ENCODE assay signal across 30 cellular contexts in the genomic region with DNA sequence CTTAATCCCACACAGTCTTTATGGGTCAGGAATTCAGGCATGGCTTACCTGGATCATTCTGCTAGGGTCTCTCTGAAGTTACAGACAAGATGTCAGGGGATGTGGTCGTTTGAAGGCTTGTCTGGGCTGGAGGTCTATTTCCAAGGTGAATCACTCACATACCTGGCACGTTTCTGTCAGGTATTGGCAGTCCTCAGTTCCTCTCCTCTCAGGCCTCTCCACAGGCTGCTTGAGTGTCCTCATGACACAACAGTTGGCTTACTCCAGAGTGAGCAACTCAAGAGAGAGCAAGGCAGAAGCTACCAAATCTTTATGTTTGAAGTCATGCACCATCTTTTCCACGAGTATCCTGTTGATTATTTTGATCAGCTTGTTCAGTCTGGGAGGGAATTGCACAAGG.
"Had no signal": no experiment of that assay in that cellular context is flagged by ENCODE, and none has a peak within 500 bp of the region (broad histone marks: within the 10 kb centered on the region; RNA-seq: fewer than 3 reads in every experiment).

No MANE protein-coding gene starts in this region.

- DNase-seq: activated CD4-positive, alpha-beta T cell treated with anti-CD3 and anti-CD28 coated beads for 36 hours; activated CD4-positive, CD25-positive, alpha-beta regulatory T cell; activated CD8-positive, alpha-beta memory T cell treated with anti-CD3 and anti-CD28 coated beads, Interleukin-2, amount 10 ng/mL, durations not matched to agents 7 days and 5 days; activated CD8-positive, alpha-beta T cell treated with anti-CD3 and anti-CD28 coated beads, Interleukin-2, amount 10 ng/mL, durations not matched to agents 7 days and 5 days; activated naive CD8-positive, alpha-beta T cell treated with anti-CD3 and anti-CD28 coated beads, Interleukin-2, amount 50 U/mL, for 24 hours; activated T-cell treated with anti-CD3 and anti-CD28 coated beads, Interleukin-2, amount 50 U/mL, for 48 hours; amygdala; dermis blood vessel endothelial cell; effector CD4-positive, alpha-beta T cell; erythroblast; head of caudate nucleus; hippocampal formation; immature natural killer cell; left ventricle myocardium inferior; naive B cell; nephron progenitor cell; retina; stimulated activated CD4-positive, alpha-beta T cell treated with anti-CD3 and anti-CD28 coated beads, Interleukin-12 subunit alpha, Interleukin-12 subunit beta, amount 100 ng/mL, for 4 hours; stimulated activated CD4-positive, alpha-beta T cell treated with anti-CD3 and anti-CD28 coated beads, Interleukin-4, amount 100 ng/mL, for 24 hours had no signal

- H3K4me1 ChIP-seq: left ventricle myocardium inferior, upper lobe of left lung had no signal

- ATAC-seq: activated CD4-positive, alpha-beta T cell treated with anti-CD3 and anti-CD28 coated beads for 36 hours; activated CD8-positive, alpha-beta memory T cell treated with anti-CD3 and anti-CD28 coated beads, Interleukin-2, amount 10 ng/mL, durations not matched to agents 7 days and 5 days; activated CD8-positive, alpha-beta T cell treated with anti-CD3 and anti-CD28 coated beads, Interleukin-2, amount 10 ng/mL, durations not matched to agents 7 days and 5 days; activated naive CD8-positive, alpha-beta T cell treated with anti-CD3 and anti-CD28 coated beads, Interleukin-2, amount 50 U/mL, for 24 hours; sciatic nerve; stimulated activated effector memory CD8-positive, alpha-beta T cell treated with anti-CD3 and anti-CD28 coated beads, Interleukin-12 subunit alpha, Interleukin-12 subunit beta, amount 100 ng/mL, for 72 hours had no signal

- H3K27ac ChIP-seq: left ventricle myocardium inferior, neutrophil, skin epidermis, thoracic aorta, upper lobe of left lung had no signal

- H3K9me3 ChIP-seq: left ventricle myocardium inferior, neutrophil, thoracic aorta, upper lobe of left lung had no signal

- H3K27me3 Mint-ChIP-seq: activated CD4-positive, alpha-beta T cell treated with anti-CD3 and anti-CD28 coated beads for 36 hours; activated CD8-positive, alpha-beta memory T cell treated with anti-CD3 and anti-CD28 coated beads, Interleukin-2, amount 10 ng/mL, durations not matched to agents 7 days and 5 days; activated naive CD4-positive, alpha-beta T cell treated with anti-CD3 and anti-CD28 coated beads, Interleukin-2, amount 50 U/mL, for 24 hours; activated naive CD8-positive, alpha-beta T cell treated with anti-CD3 and anti-CD28 coated beads, Interleukin-2, amount 50 U/mL, for 24 hours; naive B cell; stimulated activated naive CD8-positive, alpha-beta T cell treated with anti-CD3 and anti-CD28 coated beads, Interleukin-15, Interleukin-2, amounts not matched to agents 100 ng/mL and 50 ng/mL, for 24 hours had no signal

- H3K4me3 Mint-ChIP-seq: activated CD4-positive, alpha-beta T cell treated with anti-CD3 and anti-CD28 coated beads for 36 hours; activated CD8-positive, alpha-beta memory T cell treated with anti-CD3 and anti-CD28 coated beads, Interleukin-2, amount 10 ng/mL, durations not matched to agents 7 days and 5 days; activated CD8-positive, alpha-beta T cell treated with anti-CD3 and anti-CD28 coated beads, Interleukin-2, amount 10 ng/mL, durations not matched to agents 7 days and 5 days; activated naive CD4-positive, alpha-beta T cell treated with anti-CD3 and anti-CD28 coated beads, Interleukin-2, amount 50 U/mL, for 24 hours; activated naive CD8-positive, alpha-beta T cell treated with anti-CD3 and anti-CD28 coated beads, Interleukin-2, amount 50 U/mL, for 24 hours; immature natural killer cell; mesothelial cell of epicardium; naive B cell; nephron progenitor cell; stimulated activated effector memory CD8-positive, alpha-beta T cell treated with anti-CD3 and anti-CD28 coated beads, Interleukin-12 subunit alpha, Interleukin-12 subunit beta, amount 100 ng/mL, for 72 hours; stimulated activated naive CD8-positive, alpha-beta T cell treated with anti-CD3 and anti-CD28 coated beads, Interleukin-15, Interleukin-2, amounts not matched to agents 100 ng/mL and 50 ng/mL, for 24 hours had no signal

- H3K27me3 ChIP-seq: neutrophil, upper lobe of left lung had no signal

- H3K4me3 ChIP-seq: left ventricle myocardium inferior, skin epidermis, thoracic aorta, upper lobe of left lung had no signal

- H3K4me1 Mint-ChIP-seq: activated CD4-positive, alpha-beta T cell treated with anti-CD3 and anti-CD28 coated beads for 36 hours; activated CD8-positive, alpha-beta memory T cell treated with anti-CD3 and anti-CD28 coated beads, Interleukin-2, amount 10 ng/mL, durations not matched to agents 7 days and 5 days; mesothelial cell of epicardium; nephron progenitor cell; stimulated activated effector memory CD8-positive, alpha-beta T cell treated with anti-CD3 and anti-CD28 coated beads, Interleukin-12 subunit alpha, Interleukin-12 subunit beta, amount 100 ng/mL, for 72 hours had no signal

- H3K9me3 Mint-ChIP-seq: activated naive CD4-positive, alpha-beta T cell treated with anti-CD3 and anti-CD28 coated beads, Interleukin-2, amount 50 U/mL, for 24 hours; activated naive CD8-positive, alpha-beta T cell treated with anti-CD3 and anti-CD28 coated beads, Interleukin-2, amount 50 U/mL, for 24 hours; activated T-helper 2 cell treated with anti-CD3 and anti-CD28 coated beads, Interferon-gamma antibody, Interleukin-2, Interleukin-4, amounts not matched to agents 10 μg/mL and 5 μg/mL and 100 μg/mL, durations not matched to agents 14 hours and 24 hours and 36 hours; immature natural killer cell; mesothelial cell of epicardium; naive B cell; nephron progenitor cell; stimulated activated effector memory CD8-positive, alpha-beta T cell treated with anti-CD3 and anti-CD28 coated beads, Interleukin-12 subunit alpha, Interleukin-12 subunit beta, amount 100 ng/mL, for 72 hours; stimulated activated naive CD8-positive, alpha-beta T cell treated with anti-CD3 and anti-CD28 coated beads, Interleukin-15, Interleukin-2, amounts not matched to agents 100 ng/mL and 50 ng/mL, for 24 hours had no signal

- H3K36me3 ChIP-seq: left ventricle myocardium inferior, neutrophil, thoracic aorta, upper lobe of left lung had no signal

- H3K36me3 Mint-ChIP-seq: mesothelial cell of epicardium had no signal

- H3K27ac Mint-ChIP-seq: activated CD4-positive, alpha-beta T cell treated with anti-CD3 and anti-CD28 coated beads for 36 hours; activated CD8-positive, alpha-beta memory T cell treated with anti-CD3 and anti-CD28 coated beads, Interleukin-2, amount 10 ng/mL, durations not matched to agents 7 days and 5 days; activated CD8-positive, alpha-beta T cell treated with anti-CD3 and anti-CD28 coated beads, Interleukin-2, amount 10 ng/mL, durations not matched to agents 7 days and 5 days; activated naive CD4-positive, alpha-beta T cell treated with anti-CD3 and anti-CD28 coated beads, Interleukin-2, amount 50 U/mL, for 24 hours; activated naive CD8-positive, alpha-beta T cell treated with anti-CD3 and anti-CD28 coated beads, Interleukin-2, amount 50 U/mL, for 24 hours; activated T-helper 2 cell treated with anti-CD3 and anti-CD28 coated beads, Interferon-gamma antibody, Interleukin-2, Interleukin-4, amounts not matched to agents 10 μg/mL and 5 μg/mL and 100 μg/mL, durations not matched to agents 14 hours and 24 hours and 36 hours; mesothelial cell of epicardium; nephron progenitor cell; progenitor cell of endocrine pancreas; stimulated activated effector memory CD8-positive, alpha-beta T cell treated with anti-CD3 and anti-CD28 coated beads, Interleukin-12 subunit alpha, Interleukin-12 subunit beta, amount 100 ng/mL, for 72 hours; stimulated activated naive CD8-positive, alpha-beta T cell treated with anti-CD3 and anti-CD28 coated beads, Interleukin-15, Interleukin-2, amounts not matched to agents 100 ng/mL and 50 ng/mL, for 24 hours had no signal
